13 cellular contexts compared by ENCODE assay signal in genomic region chr7:137923380-137923779, GRCh38.
DNase-seq lines count a peak whose midpoint lies in the region; ATAC-seq and TF ChIP-seq lines count a peak whose summit lies in the region.
"Had no signal": no experiment of that assay in that cellular context is flagged by ENCODE, and none has a peak within 500 bp of the region (broad histone marks: within the 10 kb centered on the region; RNA-seq: fewer than 3 reads in every experiment).

No MANE protein-coding gene starts in this region.

- no peaks in the 10 kb centered on the region for H3K27me3 ChIP-seq in RWPE2 (ENCODE audit: insufficient read depth, poor library complexity, severe bottlenecking)
- no peaks in the 10 kb centered on the region for H3K27me3 ChIP-seq in transverse colon
- H3K27me3 ChIP-seq in esophagus muscularis mucosa = no peaks in the 10 kb centered on the region
- H3K27me3 ChIP-seq: BLaER1, vagina had no signal

- TF ChIP-seq EP300 in transverse colon (IDR thresholded peaks at IDR 0.05; ENCODE audit: low read depth) = no peak
- TF ChIP-seq EP300 in esophagus muscularis mucosa (IDR thresholded peaks at IDR 0.05) = no peak

- intact Hi-C loops in transverse colon (cut with DNase I; ENCODE audit: low total_unique reads) (no loop called here), esophagus muscularis mucosa (cut with DNase I) (no loop called here)

- no peak overlapping the region for H3K27ac Mint-ChIP-seq in activated naive CD8-positive, alpha-beta T cell treated with anti-CD3 and anti-CD28 coated beads, Interleukin-2, amount 50 U/mL, for 24 hours
- no peak overlapping the region for H3K27ac Mint-ChIP-seq in activated naive CD8-positive, alpha-beta T cell treated with anti-CD3 and anti-CD28 coated beads for 36 hours

- H3K4me3 ChIP-seq in RWPE2 (ENCODE audit: severe bottlenecking) = no peak overlapping the region
- no peak overlapping the region for H3K4me3 ChIP-seq in transverse colon
- no peak overlapping the region for H3K4me3 ChIP-seq in esophagus muscularis mucosa
- H3K4me3 ChIP-seq: BLaER1, vagina had no signal

- H3K4me1 Mint-ChIP-seq in activated naive CD8-positive, alpha-beta T cell treated with anti-CD3 and anti-CD28 coated beads, Interleukin-2, amount 50 U/mL, for 24 hours = peaks cover 12% of the 10 kb centered on the region
- peaks cover 9% of the 10 kb centered on the region for H3K4me1 Mint-ChIP-seq in activated naive CD8-positive, alpha-beta T cell treated with anti-CD3 and anti-CD28 coated beads for 36 hours

- H3K27ac ChIP-seq in RWPE2 (ENCODE audit: poor library complexity, severe bottlenecking) (no peak overlapping the region), transverse colon (no peak overlapping the region), esophagus muscularis mucosa (replicated peaks in 1 of 4) (no peak overlapping the region)
- H3K27ac ChIP-seq: BLaER1, vagina had no signal

- TF ChIP-seq CTCF in RWPE2 (IDR thresholded peaks at IDR 0.05; ENCODE audit: poor library complexity, severe bottlenecking) = no peak
- no peak for TF ChIP-seq CTCF in transverse colon (IDR thresholded peaks at IDR 0.05)
- no peak for TF ChIP-seq CTCF in esophagus muscularis mucosa (IDR thresholded peaks at IDR 0.05)

- peaks cover 48% of the 10 kb centered on the region for H3K36me3 ChIP-seq in RWPE2 (ENCODE audit: low read depth)
- peaks cover 0 to 9% (median 2%) of the 10 kb centered on the region in 4 donors for H3K36me3 ChIP-seq in transverse colon
- peaks cover 6 to 22% (median 15%) of the 10 kb centered on the region in 4 donors for H3K36me3 ChIP-seq in esophagus muscularis mucosa

- no peaks in the 10 kb centered on the region for H3K9me3 Mint-ChIP-seq in activated naive CD8-positive, alpha-beta T cell treated with anti-CD3 and anti-CD28 coated beads, Interleukin-2, amount 50 U/mL, for 24 hours
- no peaks in the 10 kb centered on the region for H3K9me3 Mint-ChIP-seq in activated naive CD8-positive, alpha-beta T cell treated with anti-CD3 and anti-CD28 coated beads for 36 hours

- H3K9me3 ChIP-seq in RWPE2 (ENCODE audit: severe bottlenecking) (no peaks in the 10 kb centered on the region), transverse colon (no peaks in the 10 kb centered on the region), esophagus muscularis mucosa (no peaks in the 10 kb centered on the region)
- H3K9me3 ChIP-seq: vagina had no signal

- WGBS in transverse colon (ENCODE audit: low coverage in 1 of 2), 2 donors = 73 to 86% methylated on average over 5 of the region's 5 CpGs
- 88% methylated on average over 5 of the region's 5 CpGs for WGBS in esophagus muscularis mucosa

- DNase-seq in activated naive CD8-positive, alpha-beta T cell treated with anti-CD3 and anti-CD28 coated beads, Interleukin-2, amount 50 U/mL, for 24 hours = no peak
- no peak for DNase-seq in activated naive CD8-positive, alpha-beta T cell treated with anti-CD3 and anti-CD28 coated beads for 36 hours
- DNase-seq in RWPE2 (ENCODE audit: low spot score) (no peak), fibroblast of gingiva (ENCODE audit: low read depth) (peak; percentile 19), stromal cell of bone marrow (ENCODE audit: low read depth) (peak; percentile 51), transverse colon (no peak), esophagus muscularis mucosa (ENCODE audit: extremely low spot score) (no peak), NCI-H774 (lab: John Stamatoyannopoulos, UW) (no peak)
- DNase-seq: activated gamma-delta T cell, left colon, NCI-H446 had no signal

- H3K4me1 ChIP-seq in RWPE2 (ENCODE audit: insufficient read depth, poor library complexity, severe bottlenecking) = no peaks in the 10 kb centered on the region
- H3K4me1 ChIP-seq in transverse colon = peaks cover 6 to 21% (median 13%) of the 10 kb centered on the region in 4 donors
- peaks cover 9 to 40% (median 32%) of the 10 kb centered on the region in 4 donors for H3K4me1 ChIP-seq in esophagus muscularis mucosa

- H3K4me3 Mint-ChIP-seq in activated naive CD8-positive, alpha-beta T cell treated with anti-CD3 and anti-CD28 coated beads, Interleukin-2, amount 50 U/mL, for 24 hours = no peak overlapping the region
- H3K4me3 Mint-ChIP-seq in activated naive CD8-positive, alpha-beta T cell treated with anti-CD3 and anti-CD28 coated beads for 36 hours = no peak overlapping the region

- H3K27me3 Mint-ChIP-seq in activated naive CD8-positive, alpha-beta T cell treated with anti-CD3 and anti-CD28 coated beads, Interleukin-2, amount 50 U/mL, for 24 hours = no peaks in the 10 kb centered on the region
- no peaks in the 10 kb centered on the region for H3K27me3 Mint-ChIP-seq in activated naive CD8-positive, alpha-beta T cell treated with anti-CD3 and anti-CD28 coated beads for 36 hours

- peaks cover 34% of the 10 kb centered on the region for H3K36me3 Mint-ChIP-seq in activated naive CD8-positive, alpha-beta T cell treated with anti-CD3 and anti-CD28 coated beads, Interleukin-2, amount 50 U/mL, for 24 hours (ENCODE audit: low read depth)
- peaks cover 29% of the 10 kb centered on the region for H3K36me3 Mint-ChIP-seq in activated naive CD8-positive, alpha-beta T cell treated with anti-CD3 and anti-CD28 coated beads for 36 hours

- ATAC-seq in activated naive CD8-positive, alpha-beta T cell treated with anti-CD3 and anti-CD28 coated beads, Interleukin-2, amount 50 U/mL, for 24 hours = peak; percentile 28
- peak; percentile 72; the same call in 2 of the 3 replicates for ATAC-seq in RWPE2 (ENCODE audit: low read depth)
- ATAC-seq: left colon had no signal

- no peak for TF ChIP-seq POLR2A in transverse colon (IDR thresholded peaks at IDR 0.05)
- no peak for TF ChIP-seq POLR2A in esophagus muscularis mucosa (IDR thresholded peaks at IDR 0.05; ENCODE audit: low read depth)

- in situ Hi-C loops in transverse colon (cut with MboI; ENCODE audit: low pct_ligation_motif_present in 1 of 4, low pct_unique_long_range_greater_than_20kb in 1 of 4, low sequenced_read_pairs in 3 of 4) = no loop called here

Comparison
In these comparisons a context has a peak if more than half of its experiments do, and no peak if none do; other contexts are left out.
1. DNase-seq: peak in fibroblast of gingiva (single experiment) and stromal cell of bone marrow (single experiment); none in activated naive CD8-positive, alpha-beta T cell treated with anti-CD3 and anti-CD28 coated beads, Interleukin-2, amount 50 U/mL, for 24 hours (single experiment), activated naive CD8-positive, alpha-beta T cell treated with anti-CD3 and anti-CD28 coated beads for 36 hours (single experiment), RWPE2 (single experiment), transverse colon (single experiment), esophagus muscularis mucosa (single experiment) and NCI-H774 (single experiment).